ENCODE assay signal across 8 cellular contexts in genomic region chr9:94554439-94555331, GRCh38. TPM values are rescaled to one million over a fixed set of nuclear protein-coding genes. Genes with fewer than 3 reads are reported as not detected.
DNase-seq lines count a peak whose midpoint lies in the region; ATAC-seq and TF ChIP-seq lines count a peak whose summit lies in the region.

TSS of gene PCAT7 (plus strand) at chr9:94555083.

- no peak within 1 kb of the TSS for H3K4me3 ChIP-seq in AG09309 (ENCODE audit: control insufficient read depth, low read depth, low read length)
- no peak within 1 kb of the TSS for H3K4me3 ChIP-seq in retinal pigment epithelial cell (ENCODE audit: low read length)

- ATAC-seq in left cardiac atrium, result peak; percentile 79 to 92
- ATAC-seq in GM18498 (IDR thresholded peaks at IDR 0.05; ENCODE audit: unreplicated experiment), result no peak

- no peaks in the 10 kb centered on the region for H3K4me1 Mint-ChIP-seq in activated CD4-positive, alpha-beta T cell treated with anti-CD3 and anti-CD28 coated beads, Interleukin-2, amount 10 ng/mL, durations not matched to agents 24 days and 14 days

- intact Hi-C loops in activated CD4-positive, alpha-beta T cell treated with anti-CD3 and anti-CD28 coated beads, Interleukin-2, amount 10 ng/mL, durations not matched to agents 24 days and 14 days (cut with micrococcal nuclease), result loop anchor here (2.0 kb wide), 1 partner anchor 48 kb away; no protein-coding TSS in a partner anchor
- intact Hi-C loops in left cardiac atrium (cut with DNase I), result no loop called here

- no peak within 1 kb of the TSS for H3K4me3 Mint-ChIP-seq in activated CD4-positive, alpha-beta T cell treated with anti-CD3 and anti-CD28 coated beads, Interleukin-2, amount 10 ng/mL, durations not matched to agents 24 days and 14 days

- TF ChIP-seq CTCF in AG09309 (IDR thresholded peaks at IDR 0.05; ENCODE audit: control insufficient read depth, insufficient read depth, low read depth, low read length, missing control alignments) (peak; percentile 44), retinal pigment epithelial cell (conservative IDR thresholded peaks at IDR 0.05; ENCODE audit: low read depth, low read length) (peak; percentile 38)

- no peaks in the 10 kb centered on the region for H3K36me3 Mint-ChIP-seq in activated CD4-positive, alpha-beta T cell treated with anti-CD3 and anti-CD28 coated beads, Interleukin-2, amount 10 ng/mL, durations not matched to agents 24 days and 14 days (ENCODE audit: low read depth)

- DNase-seq in AG09309 (ENCODE audit: low read depth), result no peak
- DNase-seq in HCEC 1CT, result peak; percentile 17
- DNase-seq in NCI-H345 treated with DMSO at 0.1 percent for 48 hours (lab: John Stamatoyannopoulos, UW; ENCODE audit: unreplicated experiment), result peak; percentile 64
- peak; percentile 65 for DNase-seq in activated CD4-positive, alpha-beta T cell treated with anti-CD3 and anti-CD28 coated beads, Interleukin-2, amount 10 ng/mL, durations not matched to agents 24 days and 14 days
- DNase-seq in left cardiac atrium, result peak; percentile 22
- DNase-seq in retinal pigment epithelial cell (ENCODE audit: low read depth), result no peak
- no peak for DNase-seq in GM19238 (ENCODE audit: insufficient read length, low spot score)

- no peaks in the 10 kb centered on the region for H3K9me3 Mint-ChIP-seq in activated CD4-positive, alpha-beta T cell treated with anti-CD3 and anti-CD28 coated beads, Interleukin-2, amount 10 ng/mL, durations not matched to agents 24 days and 14 days

- H3K27me3 Mint-ChIP-seq in activated CD4-positive, alpha-beta T cell treated with anti-CD3 and anti-CD28 coated beads, Interleukin-2, amount 10 ng/mL, durations not matched to agents 24 days and 14 days, result peaks cover 25% of the 10 kb centered on the region

- no peak within 1 kb of the TSS for H3K27ac Mint-ChIP-seq in activated CD4-positive, alpha-beta T cell treated with anti-CD3 and anti-CD28 coated beads, Interleukin-2, amount 10 ng/mL, durations not matched to agents 24 days and 14 days

RNA-seq across cellular contexts. Expression of gene PCAT7, which starts in this region (rescaled TPM):
- not detected in 2 replicates for total RNA-seq in activated CD4-positive, alpha-beta T cell treated with anti-CD3 and anti-CD28 coated beads, Interleukin-2, amount 10 ng/mL, durations not matched to agents 24 days and 14 days
- not detected for total RNA-seq in left cardiac atrium

Comparison
In these comparisons a context has a peak if more than half of its experiments do, and no peak if none do; other contexts are left out.
1. Peak in DNase-seq in activated CD4-positive, alpha-beta T cell treated with anti-CD3 and anti-CD28 coated beads, Interleukin-2, amount 10 ng/mL, durations not matched to agents 24 days and 14 days; RNA of the gene not detected or under 1 TPM.
2. Peak in DNase-seq and ATAC-seq in left cardiac atrium; RNA of the gene not detected or under 1 TPM.
3. DNase-seq: peak in HCEC 1CT (single experiment) and NCI-H345 treated with DMSO at 0.1 percent for 48 hours (single experiment); none in AG09309 (single experiment), retinal pigment epithelial cell (single experiment) and GM19238 (single experiment).